ENCODE assay signal across 9 cellular contexts in genomic region chr17:36600477-36600876, GRCh38. TPM values are rescaled to one million over a fixed set of nuclear protein-coding genes. Genes with fewer than 3 reads are reported as not detected.
A peak's percentile ranks its signal among the peaks of the same experiment; 100 is the strongest.
DNase-seq lines count a peak whose midpoint lies in the region; ATAC-seq, FAIRE-seq and TF ChIP-seq lines count a peak whose summit lies in the region.
"Had no signal": no experiment of that assay in that cellular context is flagged by ENCODE, and none has a peak within 500 bp of the region (broad histone marks: within the 10 kb centered on the region; RNA-seq: fewer than 3 reads in every experiment).

No MANE protein-coding gene starts in this region.

- peak overlapping the region; percentile 90 for H3K9ac ChIP-seq in HepG2 (ENCODE audit: insufficient read depth, low read depth, low read length)

- intact Hi-C loops in HepG2 (cut with micrococcal nuclease; ENCODE audit: unreplicated experiment), result no loop called here
- intact Hi-C loops in right lobe of liver (cut with DNase I), result no loop called here
- intact Hi-C loops in ascending aorta (cut with DNase I), result loop anchor here (2.0 to 5.0 kb wide), 4 partner anchors 66 to 1007 kb away; partner anchors contain the start of genes AATF, ACACA, MYO19 and PIGW

- TF ChIP-seq RAD21 in HepG2 (CRISPR knock-in tag; IDR thresholded peaks at IDR 0.05), result no peak

- TF ChIP-seq POLR2A in HepG2 (IDR thresholded peaks at IDR 0.05; ENCODE audit: insufficient read depth in 1 of 2, low read depth in 2 of 2, low read length in 2 of 2), result no peak
- TF ChIP-seq POLR2A in right lobe of liver (IDR thresholded peaks at IDR 0.05), result no peak

- no peak overlapping the region for H3K4me3 ChIP-seq in HepG2 (replicated peaks in 1 of 3; ENCODE audit: insufficient read depth in 1 of 3, low read depth in 2 of 3, low read length in 3 of 3)
- H3K4me3 ChIP-seq in right lobe of liver, result no peak overlapping the region
- peak overlapping the region; percentile 73 to 95 for H3K4me3 ChIP-seq in ascending aorta
- H3K4me3 ChIP-seq in mesodermal cell (ENCODE audit: extremely low read depth, insufficient read depth, low read length, poor library complexity, severe bottlenecking), result peak overlapping the region; percentile 63

- TF ChIP-seq EP300 in HepG2 (IDR thresholded peaks at IDR 0.05; ENCODE audit: low read depth in 2 of 2, low read length in 2 of 2) (no peak), HepG2 (CRISPR knock-in tag; IDR thresholded peaks at IDR 0.05; ENCODE audit: borderline replicate concordance) (no peak)

- DNase-seq in HepG2 (ENCODE audit: low spot score) (no peak), right lobe of liver (no peak), ascending aorta (ENCODE audit: low spot score in 2 of 2) (no peak), substantia nigra (lab: John Stamatoyannopoulos, UW) (no peak), SIG-M5 treated with dmso at 0.1 percent for 504 hours (lab: John Stamatoyannopoulos, UW; ENCODE audit: unreplicated experiment) (no peak)

- H3K27me3 ChIP-seq in HepG2 (ENCODE audit: control insufficient read depth in 1 of 2, insufficient read depth in 2 of 2, low read length in 2 of 2) (no peaks in the 10 kb centered on the region; a peak in 1 of 5 replicates), right lobe of liver (no peaks in the 10 kb centered on the region), ascending aorta (no peaks in the 10 kb centered on the region)
- H3K27me3 ChIP-seq: SJSA1 had no signal

- no peaks in the 10 kb centered on the region for H3K9me3 ChIP-seq in HepG2 (ENCODE audit: low read length)
- no peaks in the 10 kb centered on the region for H3K9me3 ChIP-seq in right lobe of liver
- H3K9me3 ChIP-seq in ascending aorta, result no peaks in the 10 kb centered on the region
- no peaks in the 10 kb centered on the region for H3K9me3 ChIP-seq in mesodermal cell (ENCODE audit: control insufficient read depth, low read length)
- H3K9me3 ChIP-seq: SJSA1 had no signal

- CTCF ChIA-PET in HepG2 (lab: Yijun Ruan, JAX; ENCODE audit: low intra/inter-chr PET ratio, low total read pairs), result no interaction called here

- FAIRE-seq in HepG2 (lab: Jason Lieb, UNC), result no peak

- H4K20me1 ChIP-seq in HepG2 (ENCODE audit: insufficient read depth, low read length), result peaks cover 7% of the 10 kb centered on the region; the same call in 1 of the 2 replicates

- peak overlapping the region; percentile 99 for H3K4me2 ChIP-seq in HepG2 (ENCODE audit: low read depth, low read length)

- no peak overlapping the region for H2AFZ ChIP-seq in HepG2 (ENCODE audit: low read length)

- H3K27ac ChIP-seq in HepG2 (ENCODE audit: extremely low read length, insufficient read depth, low read length), result peak overlapping the region; percentile 91
- H3K27ac ChIP-seq in right lobe of liver, result peak overlapping the region in 1 of 3 donors; percentile 55
- H3K27ac ChIP-seq in ascending aorta, result peak overlapping the region; percentile 87
- peak overlapping the region; percentile 65 for H3K27ac ChIP-seq in mesodermal cell (ENCODE audit: low read depth, low read length, severe bottlenecking)
- no peak overlapping the region for H3K27ac ChIP-seq in substantia nigra (ENCODE audit: low read depth, low read length, poor library complexity, severe bottlenecking)

- H3K4me1 ChIP-seq in HepG2 (ENCODE audit: insufficient read depth, low read length), result peaks cover 40% of the 10 kb centered on the region
- peaks cover 0 to 18% (median 3%) of the 10 kb centered on the region in 4 donors for H3K4me1 ChIP-seq in right lobe of liver
- peaks cover 3 to 20% of the 10 kb centered on the region in 2 donors for H3K4me1 ChIP-seq in ascending aorta
- H3K4me1 ChIP-seq in mesodermal cell (ENCODE audit: control insufficient read depth, insufficient read depth, low read length, poor library complexity, severe bottlenecking), result peaks cover 13% of the 10 kb centered on the region

- BruUV-seq in HepG2 (replicated peaks; lab: Mats Ljungman, UMichigan), result no TSS peak

- in situ Hi-C loops in HepG2 (cut with HindIII; ENCODE audit: extremely low pct_ligation_motif_present, low pct_unique_long_range_greater_than_20kb), result loop anchor here (25.0 kb wide), 1 partner anchor 637 kb away; no protein-coding TSS in a partner anchor

- POLR2A ChIA-PET in HepG2 (lab: Yijun Ruan, JAX), result interaction anchor here (1.3 to 5.7 kb wide), 3 partner anchors 8 to 55 kb away, joined by 6 to 71 read pairs (median 65); partner anchors contain the start of genes DHRS11 and GGNBP2

- TF ChIP-seq CTCF in HepG2 (CRISPR knock-in tag; IDR thresholded peaks at IDR 0.05) (no peak), right lobe of liver (IDR thresholded peaks at IDR 0.05) (no peak), ascending aorta (IDR thresholded peaks at IDR 0.05) (no peak)

- H3K36me3 ChIP-seq in HepG2 (replicated peaks in 1 of 2; ENCODE audit: control insufficient read depth in 1 of 2, insufficient read depth in 2 of 2, low read length in 2 of 2) (peaks cover 3 to 9% of the 10 kb centered on the region in 2 experiments; a peak in 3 of 5 replicates), right lobe of liver (no peaks in the 10 kb centered on the region), ascending aorta (no peaks in the 10 kb centered on the region), mesodermal cell (ENCODE audit: control insufficient read depth, insufficient read depth, low read length) (peaks cover 17% of the 10 kb centered on the region)

- 94% methylated on average over 3 of the region's 3 CpGs for WGBS in HepG2 (ENCODE audit: low lambda C conversion rate)
- WGBS in right lobe of liver (ENCODE audit: insufficient coverage, low coverage, low lambda C conversion rate, missing lambda C conversion rate), result 72% methylated on average over 3 of the region's 3 CpGs
- WGBS in mesodermal cell (ENCODE audit: insufficient coverage in 2 of 2), 2 experiments, result 68 to 85% methylated on average over 2 of the region's 3 CpGs

- peaks cover 23% of the 10 kb centered on the region for H3K79me2 ChIP-seq in HepG2 (ENCODE audit: insufficient read depth, low read length)

- ATAC-seq in HepG2, result no peak
- no peak for ATAC-seq in right lobe of liver
- no peak for ATAC-seq in GM21526 (IDR thresholded peaks at IDR 0.05; ENCODE audit: low FRiP score, unreplicated experiment)
- ATAC-seq in HG02938 (IDR thresholded peaks at IDR 0.05; ENCODE audit: unreplicated experiment), result no peak

RNA-seq across cellular contexts. Expression of gene MRM1, which starts 0.9 kb away (rescaled TPM):
- total RNA-seq in HepG2 (2016; rRNA removed; fragmentation: Illumina TruSeq; extraction: Trizol) (10.7 and 11.3 TPM in 2 replicates), right lobe of liver (1 to 10 TPM; 2.5 to 8.6 (median 6.0) TPM), ascending aorta (not detected)
- 1.9 and 2.1 TPM in 2 replicates for total RNA-seq in HepG2 (2016; cell fraction: cytosol; rRNA removed; fragmentation: Illumina TruSeq; extraction: Trizol; ENCODE audit: low read depth)
- 10.1 and 11.0 TPM in 2 replicates for total RNA-seq in HepG2 (2016; cell fraction: insoluble cytoplasmic fraction; rRNA removed; fragmentation: Illumina TruSeq; extraction: Trizol)
- total RNA-seq in HepG2 (2016; cell fraction: membrane; rRNA removed; fragmentation: Illumina TruSeq; extraction: Trizol), result 2.9 and 3.5 TPM in 2 replicates
- 5.8 and 7.3 TPM in 2 replicates for total RNA-seq in HepG2 (2016; cell fraction: nucleus; rRNA removed; fragmentation: Illumina TruSeq; extraction: Trizol)
- polyA plus RNA-seq in HepG2 (2011; rRNA removed), result 4.1 and 4.9 TPM in 2 replicates
- polyA plus RNA-seq in HepG2 (2011; cell fraction: cytosol; rRNA removed), result 5.1 and 5.2 TPM in 2 replicates
- polyA plus RNA-seq in HepG2 (2011; cell fraction: nucleus; rRNA removed), result 8.3 and 10.1 TPM in 2 replicates
- polyA plus RNA-seq in HepG2 (2012), result 4.0 and 4.5 TPM in 2 replicates
- polyA plus RNA-seq in HepG2 (2016; cell fraction: cytosol; fragmentation: Illumina TruSeq; extraction: Trizol; ENCODE audit: low read depth), result 1.9 and 2.1 TPM in 2 replicates
- polyA plus RNA-seq in HepG2 (2016; cell fraction: insoluble cytoplasmic fraction; fragmentation: Illumina TruSeq; extraction: Trizol; ENCODE audit: low read depth), result 10.5 and 11.3 TPM in 2 replicates
- polyA plus RNA-seq in HepG2 (2016; cell fraction: membrane; fragmentation: Illumina TruSeq; extraction: Trizol; ENCODE audit: low read depth), result 2.6 and 3.6 TPM in 2 replicates
- 12.6 and 12.9 TPM in 2 replicates for polyA plus RNA-seq in HepG2 (2016; cell fraction: nucleus; fragmentation: Illumina TruSeq; extraction: Trizol; ENCODE audit: insufficient read depth, low read depth)
- polyA minus RNA-seq in HepG2 (2011; rRNA and poly(A)+ RNA removed; ENCODE audit: low replicate concordance), result 5.9 and 6.1 TPM in 2 replicates
- polyA minus RNA-seq in HepG2 (2011; cell fraction: cytosol; rRNA and poly(A)+ RNA removed), result 2.9 and 3.3 TPM in 2 replicates
- polyA minus RNA-seq in HepG2 (2011; cell fraction: nucleus; rRNA and poly(A)+ RNA removed), result 4.6 and 5.2 TPM in 2 replicates
- 2.0 TPM for polyA plus RNA-seq in mesodermal cell (2013, experiment 1 of 2)
- 1.1 TPM for polyA plus RNA-seq in mesodermal cell (2013, experiment 2 of 2)

RNA-seq across cellular contexts. Expression of gene DHRS11, which starts 8.8 kb away (rescaled TPM):
- total RNA-seq in HepG2 (2016; rRNA removed; fragmentation: Illumina TruSeq; extraction: Trizol) (19.6 and 28.4 TPM in 2 replicates), right lobe of liver (10 to 100 TPM in 3 of 6 experiments, 1 to 10 TPM in 3; 5.1 to 13.6 (median 9.3) TPM), ascending aorta (11.8 TPM)
- total RNA-seq in HepG2 (2016; cell fraction: cytosol; rRNA removed; fragmentation: Illumina TruSeq; extraction: Trizol; ENCODE audit: low read depth), result 17.2 and 17.4 TPM in 2 replicates
- total RNA-seq in HepG2 (2016; cell fraction: insoluble cytoplasmic fraction; rRNA removed; fragmentation: Illumina TruSeq; extraction: Trizol), result 15.5 and 27.2 TPM in 2 replicates
- 21.2 and 25.8 TPM in 2 replicates for total RNA-seq in HepG2 (2016; cell fraction: membrane; rRNA removed; fragmentation: Illumina TruSeq; extraction: Trizol)
- total RNA-seq in HepG2 (2016; cell fraction: nucleus; rRNA removed; fragmentation: Illumina TruSeq; extraction: Trizol), result 17.9 and 22.6 TPM in 2 replicates
- 41.9 and 48.7 TPM in 2 replicates for polyA plus RNA-seq in HepG2 (2011; rRNA removed)
- 39.7 and 43.4 TPM in 2 replicates for polyA plus RNA-seq in HepG2 (2011; cell fraction: cytosol; rRNA removed)
- 55.0 and 64.7 TPM in 2 replicates for polyA plus RNA-seq in HepG2 (2011; cell fraction: nucleus; rRNA removed)
- 24.2 and 34.9 TPM in 2 replicates for polyA plus RNA-seq in HepG2 (2012)
- 21.4 and 26.0 TPM in 2 replicates for polyA plus RNA-seq in HepG2 (2016; cell fraction: cytosol; fragmentation: Illumina TruSeq; extraction: Trizol; ENCODE audit: low read depth)
- polyA plus RNA-seq in HepG2 (2016; cell fraction: insoluble cytoplasmic fraction; fragmentation: Illumina TruSeq; extraction: Trizol; ENCODE audit: low read depth), result 28.1 and 32.5 TPM in 2 replicates
- polyA plus RNA-seq in HepG2 (2016; cell fraction: membrane; fragmentation: Illumina TruSeq; extraction: Trizol; ENCODE audit: low read depth), result 25.5 and 31.7 TPM in 2 replicates
- 61.7 and 67.8 TPM in 2 replicates for polyA plus RNA-seq in HepG2 (2016; cell fraction: nucleus; fragmentation: Illumina TruSeq; extraction: Trizol; ENCODE audit: insufficient read depth, low read depth)
- 45.6 and 61.3 TPM in 2 replicates for polyA minus RNA-seq in HepG2 (2011; rRNA and poly(A)+ RNA removed; ENCODE audit: low replicate concordance)
- 19.2 and 21.1 TPM in 2 replicates for polyA minus RNA-seq in HepG2 (2011; cell fraction: cytosol; rRNA and poly(A)+ RNA removed)
- 13.9 and 17.8 TPM in 2 replicates for polyA minus RNA-seq in HepG2 (2011; cell fraction: nucleus; rRNA and poly(A)+ RNA removed)
- 11.3 TPM for polyA plus RNA-seq in mesodermal cell (2013, experiment 1 of 2)
- polyA plus RNA-seq in mesodermal cell (2013, experiment 2 of 2), result 7.2 TPM

RNA-seq across cellular contexts. Expression of gene GGNBP2, which starts 55.8 kb away (rescaled TPM):
- total RNA-seq in HepG2 (2016; rRNA removed; fragmentation: Illumina TruSeq; extraction: Trizol) (53.3 and 59.6 TPM in 2 replicates), right lobe of liver (10 to 100 TPM; 24.3 to 39.6 (median 35.3) TPM), ascending aorta (26.5 TPM)
- total RNA-seq in HepG2 (2016; cell fraction: cytosol; rRNA removed; fragmentation: Illumina TruSeq; extraction: Trizol; ENCODE audit: low read depth), result 12.2 and 13.2 TPM in 2 replicates
- total RNA-seq in HepG2 (2016; cell fraction: insoluble cytoplasmic fraction; rRNA removed; fragmentation: Illumina TruSeq; extraction: Trizol), result 54.5 and 55.8 TPM in 2 replicates
- 17.0 and 19.1 TPM in 2 replicates for total RNA-seq in HepG2 (2016; cell fraction: membrane; rRNA removed; fragmentation: Illumina TruSeq; extraction: Trizol)
- 64.6 and 73.8 TPM in 2 replicates for total RNA-seq in HepG2 (2016; cell fraction: nucleus; rRNA removed; fragmentation: Illumina TruSeq; extraction: Trizol)
- polyA plus RNA-seq in HepG2 (2011; rRNA removed), result 75.5 and 84.2 TPM in 2 replicates
- polyA plus RNA-seq in HepG2 (2011; cell fraction: cytosol; rRNA removed), result 29.8 and 38.5 TPM in 2 replicates
- polyA plus RNA-seq in HepG2 (2011; cell fraction: nucleus; rRNA removed), result 127 and 151 TPM in 2 replicates
- 41.9 and 49.1 TPM in 2 replicates for polyA plus RNA-seq in HepG2 (2012)
- 4.2 and 5.6 TPM in 2 replicates for polyA plus RNA-seq in HepG2 (2016; cell fraction: cytosol; fragmentation: Illumina TruSeq; extraction: Trizol; ENCODE audit: low read depth)
- 65.2 and 70.6 TPM in 2 replicates for polyA plus RNA-seq in HepG2 (2016; cell fraction: insoluble cytoplasmic fraction; fragmentation: Illumina TruSeq; extraction: Trizol; ENCODE audit: low read depth)
- 9.6 and 11.3 TPM in 2 replicates for polyA plus RNA-seq in HepG2 (2016; cell fraction: membrane; fragmentation: Illumina TruSeq; extraction: Trizol; ENCODE audit: low read depth)
- polyA plus RNA-seq in HepG2 (2016; cell fraction: nucleus; fragmentation: Illumina TruSeq; extraction: Trizol; ENCODE audit: insufficient read depth, low read depth), result 118 and 132 TPM in 2 replicates
- 67.2 and 86.8 TPM in 2 replicates for polyA minus RNA-seq in HepG2 (2011; rRNA and poly(A)+ RNA removed; ENCODE audit: low replicate concordance)
- 16.6 and 22.4 TPM in 2 replicates for polyA minus RNA-seq in HepG2 (2011; cell fraction: cytosol; rRNA and poly(A)+ RNA removed)
- 108 and 109 TPM in 2 replicates for polyA minus RNA-seq in HepG2 (2011; cell fraction: nucleus; rRNA and poly(A)+ RNA removed)
- 73.7 TPM for polyA plus RNA-seq in mesodermal cell (2013, experiment 1 of 2)
- polyA plus RNA-seq in mesodermal cell (2013, experiment 2 of 2), result 77.7 TPM

Comparison
In these comparisons a context has a peak if more than half of its experiments do, and no peak if none do; other contexts are left out.
1. H3K4me3 ChIP-seq: peak in ascending aorta (2 of 2) and mesodermal cell (single experiment); none in HepG2 (0 of 3) and right lobe of liver (0 of 3).